In the genomic region with DNA sequence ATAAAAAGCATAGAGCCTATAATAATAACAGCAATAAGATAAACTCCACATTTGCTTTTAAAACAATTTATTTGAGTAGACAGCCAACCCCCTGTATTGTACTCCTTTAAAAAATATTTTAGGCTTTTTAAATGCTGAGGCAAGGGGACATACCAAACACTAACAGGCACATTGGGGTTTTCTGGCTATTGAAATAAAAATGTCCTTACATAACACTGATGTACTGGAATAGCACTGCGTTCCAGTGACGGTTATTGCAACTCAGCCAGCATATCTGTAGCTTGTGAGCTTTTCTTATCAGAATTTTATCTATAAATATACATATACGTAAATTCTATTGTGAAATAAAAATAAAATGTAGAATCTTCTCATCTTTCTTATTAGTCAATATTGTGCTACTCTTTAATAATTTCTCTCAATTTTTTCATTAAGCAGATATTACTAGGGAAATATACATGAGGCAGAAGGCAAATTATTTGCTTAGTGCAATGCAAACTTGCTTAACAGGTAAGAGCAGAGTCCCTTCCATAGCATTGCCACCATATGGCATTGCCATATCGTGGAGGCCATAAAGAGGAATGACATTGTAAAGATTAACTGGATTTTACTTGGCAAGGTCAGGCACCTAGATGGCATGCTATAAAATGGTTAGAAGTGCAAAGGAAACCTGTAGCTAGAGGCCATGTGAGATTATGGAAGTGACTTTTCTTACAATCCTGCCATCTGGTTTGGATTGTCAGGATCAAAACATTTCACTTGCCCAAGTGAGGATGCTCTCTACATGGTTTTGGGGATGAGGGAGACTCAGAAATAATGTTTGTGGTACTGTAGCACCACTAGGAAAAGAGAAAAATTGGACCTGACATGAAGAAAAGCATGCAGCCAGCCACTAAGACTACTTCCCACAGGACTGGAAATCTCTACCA, we compare ENCODE assay signal across 1 cellular context.
TF ChIP-seq lines count a peak whose summit lies in the region.

No MANE protein-coding gene starts in this region.

TF ChIP-seq in HCT116, 20 proteins besides CTCF, POLR2A, EP300 and RAD21 (continued from another document):
- TF ChIP-seq REST (IDR thresholded peaks at IDR 0.05; ENCODE audit: low read depth), result no peak
- no peak for TF ChIP-seq CBX3 (IDR thresholded peaks at IDR 0.05; ENCODE audit: low read depth)
- TF ChIP-seq YY1 (IDR thresholded peaks at IDR 0.05; ENCODE audit: extremely low read depth, insufficient replicate concordance, low read depth, low read length), result no peak
- no peak for TF ChIP-seq ATF3 (IDR thresholded peaks at IDR 0.05)
- TF ChIP-seq FOSL1 (IDR thresholded peaks at IDR 0.05; ENCODE audit: low read depth), result no peak
